15 cellular contexts compared by ENCODE assay signal in genomic region chr9:73444821-73445220, GRCh38.
A peak's percentile ranks its signal among the peaks of the same experiment; 100 is the strongest.
DNase-seq lines count a peak whose midpoint lies in the region; ATAC-seq, FAIRE-seq and TF ChIP-seq lines count a peak whose summit lies in the region.
"Had no signal": no experiment of that assay in that cellular context is flagged by ENCODE, and none has a peak within 500 bp of the region (broad histone marks: within the 10 kb centered on the region; RNA-seq: fewer than 3 reads in every experiment).

No MANE protein-coding gene starts in this region.

- H3F3A ChIP-seq in smooth muscle cell (ENCODE audit: low read depth) (no peaks in the 10 kb centered on the region), neural progenitor cell (ENCODE audit: low read depth) (peaks cover 4% of the 10 kb centered on the region)

- H3K27ac ChIP-seq in 22Rv1 (peak overlapping the region; percentile 53), A549 (no peak overlapping the region), K562 (ENCODE audit: extremely low read depth, low read depth, low read length) (no peak overlapping the region), smooth muscle cell (ENCODE audit: low read depth) (peak overlapping the region; percentile 70), neural progenitor cell (no peak overlapping the region)
- H3K27ac ChIP-seq: BLaER1 had no signal

- no peaks in the 10 kb centered on the region for H3K9me3 Mint-ChIP-seq in neural progenitor cell
- H3K9me3 Mint-ChIP-seq: H9 had no signal

- DNase-seq in A549 (ENCODE audit: low read depth in 1 of 2, low spot score in 1 of 2) = no peak
- no peak for DNase-seq in K562 (ENCODE audit: extremely low read depth in 1 of 4, low spot score in 3 of 4)
- DNase-seq in smooth muscle cell (lab: John Stamatoyannopoulos, UW; ENCODE audit: unreplicated experiment) = no peak
- DNase-seq in activated CD8-positive, alpha-beta memory T cell treated with anti-CD3 and anti-CD28 coated beads, Interleukin-2, amount 50 U/mL, for 48 hours = no peak
- no peak for DNase-seq in neural progenitor cell (ENCODE audit: low spot score)
- DNase-seq: CD4-positive, alpha-beta memory T cell; DMS153; DMS79; GDM1; GOT3; H9 had no signal

- ATAC-seq in A549 = no peak
- no peak for ATAC-seq in K562

- no peak overlapping the region for H3K4me3 ChIP-seq in A549
- H3K4me3 ChIP-seq in K562 = no peak overlapping the region
- H3K4me3 ChIP-seq in smooth muscle cell = no peak overlapping the region
- no peak overlapping the region for H3K4me3 ChIP-seq in neural progenitor cell
- H3K4me3 ChIP-seq: BLaER1 had no signal

- H3K27ac Mint-ChIP-seq in neural progenitor cell = no peak overlapping the region
- H3K27ac Mint-ChIP-seq: CD14-positive monocyte; CD4-positive, alpha-beta memory T cell had no signal

- no TSS peak for BruUV-seq in K562 (replicated peaks; lab: Mats Ljungman, UMichigan)

- no peaks in the 10 kb centered on the region for H3K27me3 Mint-ChIP-seq in neural progenitor cell (ENCODE audit: insufficient read depth, low read depth)
- H3K27me3 Mint-ChIP-seq: CD4-positive, alpha-beta memory T cell had no signal

- H3K79me2 ChIP-seq in K562 (ENCODE audit: control insufficient read depth, insufficient read depth, low read length) (no peaks in the 10 kb centered on the region), smooth muscle cell (ENCODE audit: low read depth) (no peaks in the 10 kb centered on the region), neural progenitor cell (ENCODE audit: low read depth) (no peaks in the 10 kb centered on the region)

- peak; percentile 28 for FAIRE-seq in A549 (lab: Jason Lieb, UNC)
- FAIRE-seq in K562 (lab: Jason Lieb, UNC) = no peak
- FAIRE-seq: GM12892 had no signal

- TF ChIP-seq EP300 in A549 (IDR thresholded peaks at IDR 0.05) (no peak), K562 (IDR thresholded peaks at IDR 0.05; ENCODE audit: low read length) (no peak)

- H3K9ac ChIP-seq in K562 (ENCODE audit: insufficient read depth in 1 of 2, low read depth in 2 of 2, low read length in 2 of 2) (no peak overlapping the region), smooth muscle cell (ENCODE audit: low read depth) (no peak overlapping the region), neural progenitor cell (no peak overlapping the region)
- H3K9ac ChIP-seq: BLaER1 had no signal

- TF ChIP-seq RAD21 in A549 (conservative IDR thresholded peaks at IDR 0.05 in 1 of 2, IDR thresholded peaks at IDR 0.05 in 1 of 2) (no peak), K562 (CRISPR knock-in tag; conservative IDR thresholded peaks at IDR 0.05 in 1 of 2, IDR thresholded peaks at IDR 0.05 in 1 of 2) (no peak)

- CTCF ChIA-PET in A549 (lab: Yijun Ruan, JAX) (no interaction called here), K562 (lab: Yijun Ruan, JAX; ENCODE audit: low intra/inter-chr PET ratio) (no interaction called here)

- intact Hi-C loops in K562 (cut with micrococcal nuclease) = no loop called here

- H4K20me1 ChIP-seq in K562 (replicated peaks; ENCODE audit: control insufficient read depth, insufficient read depth, low read length) = no peaks in the 10 kb centered on the region
- no peaks in the 10 kb centered on the region for H4K20me1 ChIP-seq in smooth muscle cell (ENCODE audit: low read depth)
- no peaks in the 10 kb centered on the region for H4K20me1 ChIP-seq in neural progenitor cell (ENCODE audit: low read depth)
- H4K20me1 ChIP-seq: BLaER1 had no signal

- no peaks in the 10 kb centered on the region for H3K9me1 ChIP-seq in K562 (ENCODE audit: control insufficient read depth, insufficient read depth, low read length)

- H2AFZ ChIP-seq in K562 (ENCODE audit: low read depth, low read length) (no peak overlapping the region), smooth muscle cell (ENCODE audit: low read depth) (no peak overlapping the region), neural progenitor cell (replicated peaks) (no peak overlapping the region)

- H3K27me3 ChIP-seq in K562 (ENCODE audit: control insufficient read depth in 2 of 2, insufficient read depth in 2 of 2, low read length in 2 of 2) = no peaks in the 10 kb centered on the region
- H3K27me3 ChIP-seq in smooth muscle cell (ENCODE audit: low read depth) = no peaks in the 10 kb centered on the region
- H3K27me3 ChIP-seq in neural progenitor cell = no peaks in the 10 kb centered on the region
- H3K27me3 ChIP-seq: BLaER1 had no signal

- POLR2A ChIA-PET in A549 (lab: Yijun Ruan, JAX) (no interaction called here), K562 (lab: Yijun Ruan, JAX) (no interaction called here)

- WGBS in A549 (ENCODE audit: missing lambda C conversion rate) = 0% methylated on average over 1 of the region's 1 CpG
- WGBS in K562 (ENCODE audit: insufficient coverage, low coverage, missing lambda C conversion rate) = 0% methylated on average over 1 of the region's 1 CpG
- 85% methylated on average over 1 of the region's 1 CpG for WGBS in smooth muscle cell (ENCODE audit: low lambda C conversion rate)

- no peak for TF ChIP-seq POLR2A in A549 (IDR thresholded peaks at IDR 0.05; ENCODE audit: low read length)
- TF ChIP-seq POLR2A in K562 (conservative IDR thresholded peaks at IDR 0.05) = no peak

- in situ Hi-C loops in K562 (cut with MboI) = no loop called here

- H3K36me3 Mint-ChIP-seq in neural progenitor cell = no peaks in the 10 kb centered on the region
- H3K36me3 Mint-ChIP-seq: CD14-positive monocyte; CD4-positive, alpha-beta memory T cell had no signal

- H3K9me3 ChIP-seq in A549 (no peaks in the 10 kb centered on the region), K562 (replicated peaks; ENCODE audit: control insufficient read depth, insufficient read depth, low read depth, low read length) (no peaks in the 10 kb centered on the region), smooth muscle cell (replicated peaks; ENCODE audit: low read depth) (no peaks in the 10 kb centered on the region), neural progenitor cell (ENCODE audit: low read depth) (no peaks in the 10 kb centered on the region)
- H3K9me3 ChIP-seq: BLaER1 had no signal

- H3K4me1 ChIP-seq in A549 = no peaks in the 10 kb centered on the region
- no peaks in the 10 kb centered on the region for H3K4me1 ChIP-seq in K562 (replicated peaks in 1 of 2; ENCODE audit: control insufficient read depth in 2 of 2, insufficient read depth in 2 of 2, low read length in 2 of 2)
- peaks cover 23% of the 10 kb centered on the region for H3K4me1 ChIP-seq in smooth muscle cell (ENCODE audit: low read depth)
- H3K4me1 ChIP-seq in neural progenitor cell = peaks cover 8% of the 10 kb centered on the region
- H3K4me1 ChIP-seq: BLaER1 had no signal

- H3K4me2 ChIP-seq in A549 (no peak overlapping the region), K562 (ENCODE audit: insufficient read depth, low read length) (no peak overlapping the region), smooth muscle cell (peak overlapping the region; percentile 70), neural progenitor cell (no peak overlapping the region)
- H3K4me2 ChIP-seq: BLaER1 had no signal

- no peak for TF ChIP-seq CTCF in 22Rv1 (IDR thresholded peaks at IDR 0.05)
- no peak for TF ChIP-seq CTCF in A549 (IDR thresholded peaks at IDR 0.05)
- TF ChIP-seq CTCF in K562 (IDR thresholded peaks at IDR 0.05 in 2 of 3, conservative IDR thresholded peaks at IDR 0.05 in 1 of 3; ENCODE audit: insufficient read depth in 2 of 3, low read depth in 1 of 3, low read length in 3 of 3) = no peak
- TF ChIP-seq CTCF in smooth muscle cell (IDR thresholded peaks at IDR 0.05; ENCODE audit: borderline replicate concordance, insufficient read depth, poor library complexity, severe bottlenecking) = no peak
- no peak for TF ChIP-seq CTCF in neural progenitor cell (IDR thresholded peaks at IDR 0.05)

- H3K4me3 Mint-ChIP-seq in neural progenitor cell = no peak overlapping the region
- H3K4me3 Mint-ChIP-seq: CD14-positive monocyte; CD4-positive, alpha-beta memory T cell; H9 had no signal

- peaks cover 11% of the 10 kb centered on the region for H3K4me1 Mint-ChIP-seq in neural progenitor cell
- H3K4me1 Mint-ChIP-seq: CD14-positive monocyte; CD4-positive, alpha-beta memory T cell had no signal

- no peaks in the 10 kb centered on the region for H3K36me3 ChIP-seq in K562 (ENCODE audit: control insufficient read depth, insufficient read depth, low read length)
- no peaks in the 10 kb centered on the region for H3K36me3 ChIP-seq in smooth muscle cell (ENCODE audit: low read depth)
- H3K36me3 ChIP-seq in neural progenitor cell = no peaks in the 10 kb centered on the region
- H3K36me3 ChIP-seq: BLaER1 had no signal

TF ChIP-seq in A549, 52 proteins besides CTCF, POLR2A, EP300 and RAD21:
- TF ChIP-seq RFX5 (IDR thresholded peaks at IDR 0.05) = no peak
- TF ChIP-seq MAFK (IDR thresholded peaks at IDR 0.05; ENCODE audit: partially characterized antibody) = peak; percentile 64

TF ChIP-seq in K562, 482 proteins besides CTCF, POLR2A, EP300 and RAD21 (continues in another document):
- TF ChIP-seq FOXO4 (CRISPR knock-in tag; IDR thresholded peaks at IDR 0.05) (no peak), CBX5 (IDR thresholded peaks at IDR 0.05; ENCODE audit: borderline replicate concordance, low read depth) (no peak), KLF1 (tag; IDR thresholded peaks at IDR 0.05) (no peak), ZNF785 (CRISPR knock-in tag; IDR thresholded peaks at IDR 0.05) (no peak), MAFF (IDR thresholded peaks at IDR 0.05; ENCODE audit: low read length) (peak; percentile 11; the same call in 1 of the 2 replicates), ZNF316 (IDR thresholded peaks at IDR 0.05) (peak; percentile 62), VEZF1 (CRISPR knock-in tag; IDR thresholded peaks at IDR 0.05) (no peak), C11orf30 (IDR thresholded peaks at IDR 0.05; ENCODE audit: low read depth) (peak; percentile 43; the same call in 1 of the 2 replicates)

Comparison
In these comparisons a context has a peak if more than half of its experiments do, and no peak if none do; other contexts are left out.
1. H3K27ac ChIP-seq: peak in 22Rv1 (single experiment) and smooth muscle cell (single experiment); none in A549 (0 of 2), K562 (single experiment) and neural progenitor cell (single experiment).